In the genomic region with DNA sequence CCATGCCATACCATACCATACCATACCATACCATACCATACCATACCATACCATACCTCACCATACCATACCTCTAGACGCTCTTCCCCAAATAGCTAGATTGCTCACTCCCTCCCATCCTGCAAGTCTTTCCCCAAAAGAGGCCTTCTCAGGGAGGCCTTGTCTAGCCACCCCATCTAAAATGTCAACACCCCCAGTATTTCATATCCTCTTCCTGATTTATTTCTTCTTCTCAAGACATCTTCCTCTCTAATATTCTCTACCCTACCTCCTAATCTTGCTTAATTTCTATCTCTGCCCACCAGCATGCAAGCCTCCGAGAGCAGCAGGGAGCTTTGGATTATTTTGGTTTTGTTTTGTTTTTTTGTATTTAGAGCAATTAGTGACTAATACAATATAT, we compare ENCODE assay signal across 24 cellular contexts.
"Had no signal": no experiment of that assay in that cellular context is flagged by ENCODE, and none has a peak within 500 bp of the region (broad histone marks: within the 10 kb centered on the region; RNA-seq: fewer than 3 reads in every experiment).

No MANE protein-coding gene starts in this region.

- DNase-seq: activated CD4-positive, alpha-beta T cell treated with anti-CD3 and anti-CD28 coated beads for 36 hours; activated CD4-positive, alpha-beta T cell treated with anti-CD3 and anti-CD28 coated beads, Interleukin-2, amount 50 U/mL, for 48 hours; activated effector memory CD4-positive, alpha-beta T cell treated with Interleukin-2 at 50 U/mL for 16 hours; activated naive CD4-positive, alpha-beta T cell treated with anti-CD3 and anti-CD28 coated beads for 36 hours; activated T-cell treated with anti-CD3 and anti-CD28 coated beads, Interleukin-2, amount 50 U/mL, for 72 hours; amygdala; cerebellar nuclear complex; cortex of kidney; glutamatergic neuron; kidney glomerular epithelial cell; left lung; naive B cell; occipital lobe; stimulated activated CD4-positive, alpha-beta T cell treated with anti-CD3 and anti-CD28 coated beads, Interleukin-15, amount 100 ng/mL, for 24 hours; T-cell; T1000; testis; trophoblast cell had no signal

- ATAC-seq: activated CD4-positive, alpha-beta T cell treated with anti-CD3 and anti-CD28 coated beads for 36 hours; activated T-cell treated with anti-CD3 and anti-CD28 coated beads, Interleukin-2, amount 50 U/mL, for 72 hours; left lung; sciatic nerve; stimulated activated memory B cell treated with anti-CD40 and anti-IgM and Interleukin-4, amounts not matched to agents 10 μg/mL and 1 μg/mL and 100 μg/mL, for 72 hours; T-cell; WTC11 had no signal

- H3K36me3 ChIP-seq: left lung had no signal

- H3K27ac Mint-ChIP-seq: activated CD4-positive, alpha-beta T cell treated with anti-CD3 and anti-CD28 coated beads for 36 hours; activated naive CD4-positive, alpha-beta T cell treated with anti-CD3 and anti-CD28 coated beads for 36 hours; activated T-cell treated with anti-CD3 and anti-CD28 coated beads, Interleukin-2, amount 50 U/mL, for 72 hours; naive B cell; stimulated activated memory B cell treated with anti-CD40 and anti-IgM and Interleukin-4, amounts not matched to agents 10 μg/mL and 1 μg/mL and 100 μg/mL, for 72 hours; T-cell; WTC11 had no signal

- H3K79me2 ChIP-seq: hepatocyte had no signal

- H2AFZ ChIP-seq: hepatocyte had no signal

- H3K9me3 ChIP-seq: left lung, testis had no signal

- H3K4me3 ChIP-seq: hepatocyte, left lung, lung, smooth muscle cell, testis had no signal

- H3K4me2 ChIP-seq: hepatocyte, smooth muscle cell had no signal

- H3K9me3 Mint-ChIP-seq: activated naive CD4-positive, alpha-beta T cell treated with anti-CD3 and anti-CD28 coated beads for 36 hours; activated T-cell treated with anti-CD3 and anti-CD28 coated beads, Interleukin-2, amount 50 U/mL, for 72 hours; naive B cell; stimulated activated memory B cell treated with anti-CD40 and anti-IgM and Interleukin-4, amounts not matched to agents 10 μg/mL and 1 μg/mL and 100 μg/mL, for 72 hours; T-cell; WTC11 had no signal

- H3K27me3 Mint-ChIP-seq: activated CD4-positive, alpha-beta T cell treated with anti-CD3 and anti-CD28 coated beads for 36 hours; stimulated activated memory B cell treated with anti-CD40 and anti-IgM and Interleukin-4, amounts not matched to agents 10 μg/mL and 1 μg/mL and 100 μg/mL, for 72 hours; T-cell had no signal

- H3K4me3 Mint-ChIP-seq: activated CD4-positive, alpha-beta T cell treated with anti-CD3 and anti-CD28 coated beads for 36 hours; activated naive CD4-positive, alpha-beta T cell treated with anti-CD3 and anti-CD28 coated beads for 36 hours; activated T-cell treated with anti-CD3 and anti-CD28 coated beads, Interleukin-2, amount 50 U/mL, for 72 hours; naive B cell; stimulated activated memory B cell treated with anti-CD40 and anti-IgM and Interleukin-4, amounts not matched to agents 10 μg/mL and 1 μg/mL and 100 μg/mL, for 72 hours; T-cell; WTC11 had no signal

- H3K27ac ChIP-seq: hepatocyte, testis had no signal

- H3K36me3 Mint-ChIP-seq: naive B cell; stimulated activated memory B cell treated with anti-CD40 and anti-IgM and Interleukin-4, amounts not matched to agents 10 μg/mL and 1 μg/mL and 100 μg/mL, for 72 hours; T-cell; WTC11 had no signal

- H3K27me3 ChIP-seq: hepatocyte, left lung, testis had no signal
